ENCODE assay signal across 1 cellular context in the genomic region with DNA sequence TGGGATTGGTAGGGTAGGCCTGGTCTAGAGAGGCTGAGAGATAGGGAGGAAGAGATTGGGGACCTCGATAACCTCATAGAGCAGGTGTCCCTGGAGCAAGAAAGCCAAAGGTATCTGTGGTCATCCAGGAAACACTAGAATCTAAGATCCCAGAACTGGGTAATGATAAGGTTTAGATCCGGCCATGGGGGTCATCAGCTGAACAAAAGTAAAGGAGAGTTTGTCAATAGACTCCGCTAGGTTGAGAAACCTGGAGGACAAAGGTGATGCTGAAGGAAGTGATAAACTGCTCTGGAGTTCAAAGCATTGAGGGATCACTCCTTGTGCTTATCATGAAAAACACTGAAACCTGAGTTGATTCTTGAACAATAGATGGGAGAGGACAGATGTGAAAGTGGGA.
TF ChIP-seq lines count a peak whose summit lies in the region.

No MANE protein-coding gene starts in this region.

TF ChIP-seq in HepG2, 621 proteins besides CTCF, POLR2A, EP300 and RAD21:
- TF ChIP-seq SYNCRIP (IDR thresholded peaks at IDR 0.05; ENCODE audit: insufficient read depth, low read depth, low read length) (no peak), FOXM1 (CRISPR knock-in tag; IDR thresholded peaks at IDR 0.05) (no peak), CREM (IDR thresholded peaks at IDR 0.05) (no peak), CREM (CRISPR knock-in tag; IDR thresholded peaks at IDR 0.05) (no peak), SOX13 (IDR thresholded peaks at IDR 0.05) (no peak), SOX13 (CRISPR knock-in tag; conservative IDR thresholded peaks at IDR 0.05 in 1 of 2, IDR thresholded peaks at IDR 0.05 in 1 of 2) (0 out of 4 replicates have a peak, but pooled peaks of 1 of the 2 experiments have one; percentile 26)
- TF ChIP-seq, protein P1, sequence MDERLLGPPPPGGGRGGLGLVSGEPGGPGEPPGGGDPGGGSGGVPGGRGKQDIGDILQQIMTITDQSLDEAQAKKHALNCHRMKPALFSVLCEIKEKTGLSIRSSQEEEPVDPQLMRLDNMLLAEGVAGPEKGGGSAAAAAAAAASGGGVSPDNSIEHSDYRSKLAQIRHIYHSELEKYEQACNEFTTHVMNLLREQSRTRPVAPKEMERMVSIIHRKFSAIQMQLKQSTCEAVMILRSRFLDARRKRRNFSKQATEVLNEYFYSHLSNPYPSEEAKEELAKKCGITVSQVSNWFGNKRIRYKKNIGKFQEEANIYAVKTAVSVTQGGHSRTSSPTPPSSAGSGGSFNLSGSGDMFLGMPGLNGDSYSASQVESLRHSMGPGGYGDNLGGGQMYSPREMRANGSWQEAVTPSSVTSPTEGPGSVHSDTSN (CRISPR knock-in tag; IDR thresholded peaks at IDR 0.05) = no peak
